2 cellular contexts compared by ENCODE assay signal in the genomic region with DNA sequence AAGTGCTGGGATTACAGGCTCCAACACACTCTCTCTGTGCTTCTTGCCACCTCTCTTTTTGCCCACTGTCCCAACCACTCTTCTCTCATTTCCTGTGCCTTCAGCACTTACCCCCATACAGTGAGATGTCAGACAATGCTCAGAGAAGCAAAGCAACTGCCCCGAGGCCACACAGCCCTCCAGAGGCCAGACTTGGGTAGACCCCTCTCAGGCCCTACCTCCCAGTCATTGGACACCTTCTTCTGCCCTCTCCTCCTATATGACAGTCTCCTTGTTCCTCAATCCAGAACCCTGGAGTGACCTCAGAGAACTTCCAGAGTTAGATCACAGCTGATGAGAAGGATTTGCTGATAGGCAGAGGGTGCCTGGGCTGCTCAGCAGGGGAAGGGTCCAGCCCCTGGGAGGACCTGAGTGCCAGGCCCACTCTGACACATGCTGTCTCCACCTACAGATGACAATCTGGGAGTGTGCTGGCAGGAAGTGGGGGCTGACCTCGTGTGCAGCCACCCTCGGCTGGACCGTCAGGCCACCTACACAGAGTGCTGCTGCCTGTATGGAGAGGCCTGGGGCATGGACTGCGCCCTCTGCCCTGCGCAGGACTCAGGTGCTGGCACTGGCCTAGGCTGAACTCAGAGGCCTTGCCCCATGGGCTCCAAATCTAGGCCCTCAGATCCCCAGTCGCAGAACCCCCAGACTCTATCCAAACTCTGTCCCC.
TF ChIP-seq lines count a peak whose summit lies in the region.

No MANE protein-coding gene starts in this region.

TF ChIP-seq in SK-N-SH, 30 proteins besides CTCF, POLR2A, EP300 and RAD21 (continued from another document):
- TF ChIP-seq ELF1 (IDR thresholded peaks at IDR 0.05) (no peak), MEF2A (IDR thresholded peaks at IDR 0.05; ENCODE audit: borderline replicate concordance, low read depth) (no peak), RFX5 (IDR thresholded peaks at IDR 0.05; ENCODE audit: low read length) (no peak), REST (IDR thresholded peaks at IDR 0.05; ENCODE audit: low read depth, low read length) (no peak), FOXJ3 (CRISPR knock-in tag; IDR thresholded peaks at IDR 0.05) (no peak)

TF ChIP-seq in SK-N-SH treated with all-trans-retinoic acid at 6 μM for 48 hours, 23 proteins besides CTCF, POLR2A, EP300 and RAD21:
- TF ChIP-seq, protein P1, sequence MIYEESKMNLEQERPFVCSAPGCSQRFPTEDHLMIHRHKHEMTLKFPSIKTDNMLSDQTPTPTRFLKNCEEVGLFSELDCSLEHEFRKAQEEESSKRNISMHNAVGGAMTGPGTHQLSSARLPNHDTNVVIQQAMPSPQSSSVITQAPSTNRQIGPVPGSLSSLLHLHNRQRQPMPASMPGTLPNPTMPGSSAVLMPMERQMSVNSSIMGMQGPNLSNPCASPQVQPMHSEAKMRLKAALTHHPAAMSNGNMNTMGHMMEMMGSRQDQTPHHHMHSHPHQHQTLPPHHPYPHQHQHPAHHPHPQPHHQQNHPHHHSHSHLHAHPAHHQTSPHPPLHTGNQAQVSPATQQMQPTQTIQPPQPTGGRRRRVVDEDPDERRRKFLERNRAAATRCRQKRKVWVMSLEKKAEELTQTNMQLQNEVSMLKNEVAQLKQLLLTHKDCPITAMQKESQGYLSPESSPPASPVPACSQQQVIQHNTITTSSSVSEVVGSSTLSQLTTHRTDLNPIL (CRISPR knock-in tag; IDR thresholded peaks at IDR 0.05; ENCODE audit: low read depth): no peak
- TF ChIP-seq GLIS3 (CRISPR knock-in tag; IDR thresholded peaks at IDR 0.05): no peak
- TF ChIP-seq CSDC2 (CRISPR knock-in tag; IDR thresholded peaks at IDR 0.05): no peak
- TF ChIP-seq ZNF565 (CRISPR knock-in tag; conservative IDR thresholded peaks at IDR 0.05; ENCODE audit: low read depth): no peak
- TF ChIP-seq TOX (CRISPR knock-in tag; IDR thresholded peaks at IDR 0.05; ENCODE audit: borderline replicate concordance): no peak
- TF ChIP-seq OSR1 (CRISPR knock-in tag; IDR thresholded peaks at IDR 0.05): no peak
- TF ChIP-seq ZFP3 (CRISPR knock-in tag; IDR thresholded peaks at IDR 0.05): no peak
- no peak for TF ChIP-seq ARNTL (CRISPR knock-in tag; IDR thresholded peaks at IDR 0.05; ENCODE audit: borderline replicate concordance, low read depth)
- no peak for TF ChIP-seq ISL1 (CRISPR knock-in tag; IDR thresholded peaks at IDR 0.05)
- TF ChIP-seq ZFP30 (CRISPR knock-in tag; IDR thresholded peaks at IDR 0.05): no peak
- no peak for TF ChIP-seq CSRNP3 (CRISPR knock-in tag; IDR thresholded peaks at IDR 0.05)
- TF ChIP-seq BACH2 (CRISPR knock-in tag; IDR thresholded peaks at IDR 0.05; ENCODE audit: borderline replicate concordance): no peak
- TF ChIP-seq ESRRG (CRISPR knock-in tag; IDR thresholded peaks at IDR 0.05): no peak
- TF ChIP-seq TCF4 (CRISPR knock-in tag; IDR thresholded peaks at IDR 0.05; ENCODE audit: borderline replicate concordance): no peak
- no peak for TF ChIP-seq PATZ1 (CRISPR knock-in tag; IDR thresholded peaks at IDR 0.05; ENCODE audit: borderline replicate concordance)
- TF ChIP-seq PPARA (CRISPR knock-in tag; IDR thresholded peaks at IDR 0.05; ENCODE audit: borderline replicate concordance): no peak
- TF ChIP-seq TSHZ2 (CRISPR knock-in tag; IDR thresholded peaks at IDR 0.05): no peak
TF ChIP-seq in SK-N-SH treated with all-trans-retinoic acid at 6 μM for 48 hours: peak in this region for 0.
